24 cellular contexts compared by ENCODE assay signal in the genomic region with DNA sequence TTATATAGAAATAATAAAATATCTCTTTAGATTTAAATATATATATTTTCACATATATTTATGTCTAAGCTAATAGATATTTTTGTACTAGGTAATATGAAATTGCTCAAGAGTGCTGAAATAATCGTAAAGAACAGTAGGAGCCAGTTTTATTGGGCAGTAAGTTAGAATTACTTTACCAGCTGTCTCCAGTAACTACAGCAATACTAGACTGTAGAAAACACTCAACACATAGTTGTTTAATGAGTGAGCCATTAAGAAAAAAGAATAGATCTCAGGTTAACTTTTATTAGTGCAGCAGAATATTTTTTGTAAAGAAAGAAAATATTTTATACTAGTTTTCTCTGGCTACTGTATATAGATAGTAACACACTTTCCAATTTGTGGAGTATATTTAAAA.
"Had no signal": no experiment of that assay in that cellular context is flagged by ENCODE, and none has a peak within 500 bp of the region (broad histone marks: within the 10 kb centered on the region; RNA-seq: fewer than 3 reads in every experiment).

No MANE protein-coding gene starts in this region.

- H3K27ac Mint-ChIP-seq: activated CD4-positive, alpha-beta T cell treated with anti-CD3 and anti-CD28 coated beads, Interleukin-2, amount 10 ng/mL, durations not matched to agents 24 days and 14 days; activated naive CD8-positive, alpha-beta T cell; brain; natural killer cell treated with Interleukin-12 subunit alpha and Interleukin-12 subunit beta and Interleukin-15 and Interleukin-18, amount 100 ng/mL, for 72 hours had no signal

- H3K4me1 ChIP-seq: colonic mucosa, gastrocnemius medialis, heart left ventricle, left lung, right atrium auricular region, transverse colon, vagina had no signal

- H3K27me3 ChIP-seq: colonic mucosa, gastrocnemius medialis, heart left ventricle, left lung, right atrium auricular region, transverse colon, vagina had no signal

- H3K4me3 ChIP-seq: colonic mucosa, gastrocnemius medialis, heart left ventricle, left lung, right atrium auricular region, skin epidermis, transverse colon, vagina had no signal

- ATAC-seq: gastrocnemius medialis; heart left ventricle; left lung; natural killer cell treated with Interleukin-12 subunit alpha and Interleukin-12 subunit beta and Interleukin-15 and Interleukin-18, amount 100 ng/mL, for 72 hours had no signal

- H3K36me3 ChIP-seq: colonic mucosa, gastrocnemius medialis, heart left ventricle, left lung, right atrium auricular region, transverse colon, vagina had no signal

- H3K27ac ChIP-seq: colonic mucosa, gastrocnemius medialis, heart left ventricle, left lung, right atrium auricular region, skin epidermis, transverse colon, vagina had no signal

- H3K9me3 ChIP-seq: colonic mucosa, gastrocnemius medialis, transverse colon, vagina had no signal

- H3K4me1 Mint-ChIP-seq: activated CD4-positive, alpha-beta T cell treated with anti-CD3 and anti-CD28 coated beads, Interleukin-2, amount 10 ng/mL, durations not matched to agents 24 days and 14 days; brain had no signal

- H3K27me3 Mint-ChIP-seq: activated CD4-positive, alpha-beta T cell treated with anti-CD3 and anti-CD28 coated beads, Interleukin-2, amount 10 ng/mL, durations not matched to agents 24 days and 14 days; activated naive CD8-positive, alpha-beta T cell; natural killer cell treated with Interleukin-12 subunit alpha and Interleukin-12 subunit beta and Interleukin-15 and Interleukin-18, amount 100 ng/mL, for 72 hours had no signal

- DNase-seq: activated CD4-positive, alpha-beta T cell treated with anti-CD3 and anti-CD28 coated beads, Interleukin-2, amount 10 ng/mL, durations not matched to agents 24 days and 14 days; activated CD4-positive, CD25-positive, alpha-beta regulatory T cell; activated CD8-positive, alpha-beta memory T cell treated with anti-CD3 and anti-CD28 coated beads, Interleukin-2, amount 50 U/mL, for 48 hours; activated gamma-delta T cell treated with Interleukin-2 at 50 U/mL for 16 hours; amygdala; central memory CD4-positive, alpha-beta T cell; colonic mucosa; gastrocnemius medialis; heart left ventricle; left lung; mesendoderm; posterior cingulate gyrus; stimulated activated CD4-positive, alpha-beta T cell treated with anti-CD3 and anti-CD28 coated beads, Interleukin-4, amount 100 ng/mL, for 4 hours; stimulated activated CD8-positive, alpha-beta memory T cell treated with anti-CD3 and anti-CD28 coated beads, Interleukin-4, amount 100 ng/mL, for 48 hours; stimulated activated naive CD4-positive, alpha-beta T cell treated with Interleukin-2 at 50 U/mL for 16 hours; substantia nigra; T-helper 2 cell; transverse colon had no signal

- H3K4me3 Mint-ChIP-seq: activated CD4-positive, alpha-beta T cell treated with anti-CD3 and anti-CD28 coated beads, Interleukin-2, amount 10 ng/mL, durations not matched to agents 24 days and 14 days; activated naive CD8-positive, alpha-beta T cell; brain; natural killer cell treated with Interleukin-12 subunit alpha and Interleukin-12 subunit beta and Interleukin-15 and Interleukin-18, amount 100 ng/mL, for 72 hours had no signal

- H3K36me3 Mint-ChIP-seq: brain had no signal
